ENCODE assay signal across 1 cellular context in the genomic region with DNA sequence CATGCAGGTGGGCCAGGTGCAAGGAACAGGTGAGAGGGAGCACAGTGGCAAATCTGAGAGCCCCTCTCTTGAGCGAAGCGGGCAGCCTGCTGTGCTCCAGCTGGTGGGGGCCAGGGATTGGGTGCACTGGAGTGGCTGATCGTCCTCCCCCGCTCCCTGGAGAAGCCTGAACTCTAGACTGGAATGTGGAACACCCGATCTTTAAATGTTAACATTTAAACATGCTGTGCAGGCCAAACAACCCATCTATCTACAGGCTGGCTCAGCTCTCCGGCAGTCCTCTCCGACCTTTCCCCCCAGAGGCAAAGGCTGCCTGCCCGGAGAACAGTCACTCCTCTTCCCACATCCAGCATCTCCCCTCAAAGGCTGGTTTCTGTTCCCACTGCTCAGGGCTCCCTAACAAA.
TF ChIP-seq lines count a peak whose summit lies in the region.

No MANE protein-coding gene starts in this region.

TF ChIP-seq in SK-N-SH, 30 proteins besides CTCF, POLR2A, EP300 and RAD21 (continued from another document):
- TF ChIP-seq, protein P1, sequence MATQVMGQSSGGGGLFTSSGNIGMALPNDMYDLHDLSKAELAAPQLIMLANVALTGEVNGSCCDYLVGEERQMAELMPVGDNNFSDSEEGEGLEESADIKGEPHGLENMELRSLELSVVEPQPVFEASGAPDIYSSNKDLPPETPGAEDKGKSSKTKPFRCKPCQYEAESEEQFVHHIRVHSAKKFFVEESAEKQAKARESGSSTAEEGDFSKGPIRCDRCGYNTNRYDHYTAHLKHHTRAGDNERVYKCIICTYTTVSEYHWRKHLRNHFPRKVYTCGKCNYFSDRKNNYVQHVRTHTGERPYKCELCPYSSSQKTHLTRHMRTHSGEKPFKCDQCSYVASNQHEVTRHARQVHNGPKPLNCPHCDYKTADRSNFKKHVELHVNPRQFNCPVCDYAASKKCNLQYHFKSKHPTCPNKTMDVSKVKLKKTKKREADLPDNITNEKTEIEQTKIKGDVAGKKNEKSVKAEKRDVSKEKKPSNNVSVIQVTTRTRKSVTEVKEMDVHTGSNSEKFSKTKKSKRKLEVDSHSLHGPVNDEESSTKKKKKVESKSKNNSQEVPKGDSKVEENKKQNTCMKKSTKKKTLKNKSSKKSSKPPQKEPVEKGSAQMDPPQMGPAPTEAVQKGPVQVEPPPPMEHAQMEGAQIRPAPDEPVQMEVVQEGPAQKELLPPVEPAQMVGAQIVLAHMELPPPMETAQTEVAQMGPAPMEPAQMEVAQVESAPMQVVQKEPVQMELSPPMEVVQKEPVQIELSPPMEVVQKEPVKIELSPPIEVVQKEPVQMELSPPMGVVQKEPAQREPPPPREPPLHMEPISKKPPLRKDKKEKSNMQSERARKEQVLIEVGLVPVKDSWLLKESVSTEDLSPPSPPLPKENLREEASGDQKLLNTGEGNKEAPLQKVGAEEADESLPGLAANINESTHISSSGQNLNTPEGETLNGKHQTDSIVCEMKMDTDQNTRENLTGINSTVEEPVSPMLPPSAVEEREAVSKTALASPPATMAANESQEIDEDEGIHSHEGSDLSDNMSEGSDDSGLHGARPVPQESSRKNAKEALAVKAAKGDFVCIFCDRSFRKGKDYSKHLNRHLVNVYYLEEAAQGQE (IDR thresholded peaks at IDR 0.05; ENCODE audit: low read depth, low read length): no peak
- no peak for TF ChIP-seq NRF1 (IDR thresholded peaks at IDR 0.05; ENCODE audit: low read depth, low read length)
